ENCODE assay signal across 30 cellular contexts in genomic region chr5:37478495-37478894, GRCh38.
"Had no signal": no experiment of that assay in that cellular context is flagged by ENCODE, and none has a peak within 500 bp of the region (broad histone marks: within the 10 kb centered on the region; RNA-seq: fewer than 3 reads in every experiment).

No MANE protein-coding gene starts in this region.

- H3K27ac ChIP-seq: neural progenitor cell, ovary, parathyroid adenoma, psoas muscle, right lobe of liver, sigmoid colon, skin epidermis, spleen, stomach, thoracic aorta, thyroid gland, tibial nerve, upper lobe of left lung, vagina had no signal

- H3K79me2 ChIP-seq: parathyroid adenoma had no signal

- ATAC-seq: natural killer cell; psoas muscle; right cardiac atrium; right lobe of liver; stimulated activated naive B cell treated with anti-CD40 and anti-IgM and Interleukin-4, amounts not matched to agents 10 μg/mL and 1 μg/mL and 100 μg/mL, for 72 hours had no signal

- H3K4me1 ChIP-seq: neural progenitor cell, parathyroid adenoma, psoas muscle, right lobe of liver, sigmoid colon, spleen, stomach, thyroid gland, tibial nerve, upper lobe of left lung, vagina had no signal

- H2AFZ ChIP-seq: neural progenitor cell, parathyroid adenoma had no signal

- H3K4me3 ChIP-seq: neural progenitor cell, ovary, psoas muscle, right lobe of liver, sigmoid colon, skin epidermis, smooth muscle cell, spleen, stomach, thoracic aorta, thyroid gland, tibial nerve, upper lobe of left lung, vagina had no signal

- H3K4me3 Mint-ChIP-seq: natural killer cell; nephron; neural progenitor cell; stimulated activated naive B cell treated with anti-CD40 and anti-IgM and Interleukin-4, amounts not matched to agents 10 μg/mL and 1 μg/mL and 100 μg/mL, for 72 hours; stimulated activated naive CD8-positive, alpha-beta T cell treated with anti-CD3 and anti-CD28 coated beads, Interleukin-15, Interleukin-2, amounts not matched to agents 100 ng/mL and 50 ng/mL, for 24 hours had no signal

- H3K4me1 Mint-ChIP-seq: neural progenitor cell had no signal

- H3K27me3 Mint-ChIP-seq: progenitor cell of endocrine pancreas; stimulated activated naive B cell treated with anti-CD40 and anti-IgM and Interleukin-4, amounts not matched to agents 10 μg/mL and 1 μg/mL and 100 μg/mL, for 72 hours; stimulated activated naive CD8-positive, alpha-beta T cell treated with anti-CD3 and anti-CD28 coated beads, Interleukin-15, Interleukin-2, amounts not matched to agents 100 ng/mL and 50 ng/mL, for 24 hours had no signal

- H3K27ac Mint-ChIP-seq: natural killer cell; nephron; neural progenitor cell; progenitor cell of endocrine pancreas; stimulated activated naive B cell treated with anti-CD40 and anti-IgM and Interleukin-4, amounts not matched to agents 10 μg/mL and 1 μg/mL and 100 μg/mL, for 72 hours; stimulated activated naive CD8-positive, alpha-beta T cell treated with anti-CD3 and anti-CD28 coated beads, Interleukin-15, Interleukin-2, amounts not matched to agents 100 ng/mL and 50 ng/mL, for 24 hours had no signal

- H3K27me3 ChIP-seq: neural progenitor cell, ovary, right lobe of liver, sigmoid colon, spleen, stomach, thyroid gland, tibial nerve, upper lobe of left lung, vagina had no signal

- H3K36me3 ChIP-seq: ovary had no signal

- DNase-seq: natural killer cell; occipital lobe; ovary; posterior cingulate gyrus; psoas muscle; right cardiac atrium; right lobe of liver; sigmoid colon; spleen; stimulated activated CD4-positive, alpha-beta T cell treated with anti-CD3 and anti-CD28 coated beads, Interleukin-12 subunit alpha, Interleukin-12 subunit beta, amount 100 ng/mL, for 4 hours; stimulated activated CD4-positive, alpha-beta T cell treated with anti-CD3 and anti-CD28 coated beads, Interleukin-1b, Interleukin-23, amount 100 ng/mL, for 48 hours; stimulated activated CD4-positive, alpha-beta T cell treated with anti-CD3 and anti-CD28 coated beads, Interleukin-4, amount 100 ng/mL, for 1 hour; stimulated activated CD4-positive, alpha-beta T cell treated with anti-CD3 and anti-CD28 coated beads, Interleukin-4, amount 100 ng/mL, for 4 hours; stimulated activated CD8-positive, alpha-beta memory T cell treated with anti-CD3 and anti-CD28 coated beads, Interleukin-4, amount 100 ng/mL, for 48 hours; stimulated activated naive B cell treated with anti-CD40 and anti-IgM and Interleukin-4, amounts not matched to agents 10 μg/mL and 1 μg/mL and 100 μg/mL, for 72 hours; stimulated activated naive CD4-positive, alpha-beta T cell treated with Interleukin-2 at 50 U/mL for 16 hours; stomach; thyroid gland; trophoblast cell; upper lobe of left lung had no signal

- H3K9me3 ChIP-seq: psoas muscle, right lobe of liver, sigmoid colon, thoracic aorta, thyroid gland, tibial nerve, vagina had no signal

- H3K4me2 ChIP-seq: neural progenitor cell, smooth muscle cell had no signal

- H3K9ac ChIP-seq: neural progenitor cell, parathyroid adenoma had no signal
